ENCODE assay signal across 8 cellular contexts in genomic region chr11:34356918-34357645, GRCh38. TPM values are rescaled to one million over a fixed set of nuclear protein-coding genes. Genes with fewer than 3 reads are reported as not detected.
A peak's percentile ranks its signal among the peaks of the same experiment; 100 is the strongest.
DNase-seq lines count a peak whose midpoint lies in the region; ATAC-seq and TF ChIP-seq lines count a peak whose summit lies in the region.

No MANE protein-coding gene starts in this region.

- 0 out of 2 replicates have a peak, but pooled peaks have one; percentile 1 for TF ChIP-seq CTCF in GM12874 (IDR thresholded peaks at IDR 0.05; ENCODE audit: insufficient read depth, low read depth, low read length)

- H3K27me3 Mint-ChIP-seq in activated naive CD4-positive, alpha-beta T cell treated with anti-CD3 and anti-CD28 coated beads for 36 hours (ENCODE audit: low read depth), result peaks cover 29% of the 10 kb centered on the region

- intact Hi-C loops in activated naive CD4-positive, alpha-beta T cell treated with anti-CD3 and anti-CD28 coated beads for 36 hours (cut with micrococcal nuclease), result loop anchor here (5.0 to 10.0 kb wide), 2 partner anchors 200 to 462 kb away; partner anchors contain the start of gene LMO2

- ATAC-seq in HG03045 (IDR thresholded peaks at IDR 0.05; ENCODE audit: unreplicated experiment), result peak; percentile 22

- CTCF ChIA-PET in activated naive CD4-positive, alpha-beta T cell treated with anti-CD3 and anti-CD28 coated beads for 36 hours (lab: Charles Lee), result interaction anchor here (0.7 to 6.8 kb wide), 14 partner anchors 11 to 360 kb away, joined by 3 to 71 read pairs (median 4); no protein-coding TSS in a partner anchor

- no peaks in the 10 kb centered on the region for H3K9me3 Mint-ChIP-seq in activated naive CD4-positive, alpha-beta T cell treated with anti-CD3 and anti-CD28 coated beads for 36 hours

- no peak overlapping the region for H3K27ac Mint-ChIP-seq in activated naive CD4-positive, alpha-beta T cell treated with anti-CD3 and anti-CD28 coated beads for 36 hours

- H3K4me3 Mint-ChIP-seq in activated naive CD4-positive, alpha-beta T cell treated with anti-CD3 and anti-CD28 coated beads for 36 hours, result peak overlapping the region; percentile 76

- H3K4me1 Mint-ChIP-seq in activated naive CD4-positive, alpha-beta T cell treated with anti-CD3 and anti-CD28 coated beads for 36 hours (ENCODE audit: low read depth), result peaks cover 17% of the 10 kb centered on the region

- DNase-seq in RPMI8226 (peak; percentile 51), glomerular visceral epithelial cell (ENCODE audit: extremely low spot score) (peak; percentile 47), occipital lobe (lab: John Stamatoyannopoulos, UW) (peak; percentile 26), ureter (ENCODE audit: low spot score) (peak; percentile 67), GF-D8 (lab: John Stamatoyannopoulos, UW) (no peak)
- peak; percentile 62 for DNase-seq in activated naive CD4-positive, alpha-beta T cell treated with anti-CD3 and anti-CD28 coated beads for 36 hours

- H3K36me3 Mint-ChIP-seq in activated naive CD4-positive, alpha-beta T cell treated with anti-CD3 and anti-CD28 coated beads for 36 hours (ENCODE audit: low read depth), result peaks cover 4% of the 10 kb centered on the region

RNA-seq across cellular contexts. Expression of gene ABTB2, which starts 0.7 kb away (rescaled TPM):
- total RNA-seq in activated naive CD4-positive, alpha-beta T cell treated with anti-CD3 and anti-CD28 coated beads for 36 hours, result 1 to 10 TPM; 3.1 to 3.7 TPM
- total RNA-seq in occipital lobe (3.7 TPM), ureter (4.7 TPM)
